20 cellular contexts compared by ENCODE assay signal in genomic region chr20:51036827-51037229, GRCh38. TPM values are rescaled to one million over a fixed set of nuclear protein-coding genes. Genes with fewer than 3 reads are reported as not detected.
DNase-seq lines count a peak whose midpoint lies in the region; ATAC-seq and TF ChIP-seq lines count a peak whose summit lies in the region.
"Had no signal": no experiment of that assay in that cellular context is flagged by ENCODE, and none has a peak within 500 bp of the region (broad histone marks: within the 10 kb centered on the region; RNA-seq: fewer than 3 reads in every experiment).

No MANE protein-coding gene starts in this region.

- TF ChIP-seq RAD21 in IMR-90 (IDR thresholded peaks at IDR 0.05; ENCODE audit: low read length): no peak

- no peak overlapping the region for H3K18ac ChIP-seq in IMR-90 (ENCODE audit: low read depth, low read length)

- H3K27me3 ChIP-seq in IMR-90 (ENCODE audit: control insufficient read depth, insufficient read depth, low read length) (no peaks in the 10 kb centered on the region; the same call in 1 of the 2 replicates), RWPE2 (ENCODE audit: insufficient read depth, poor library complexity, severe bottlenecking) (no peaks in the 10 kb centered on the region), foreskin keratinocyte (no peaks in the 10 kb centered on the region), hepatocyte (peaks cover 3% of the 10 kb centered on the region)

- no peak overlapping the region for H3K9ac ChIP-seq in IMR-90 (ENCODE audit: low read depth, low read length)

- no peak for ATAC-seq in IMR-90 (ENCODE audit: low read depth)
- ATAC-seq in RWPE2 (ENCODE audit: low read depth): peak; percentile 55
- ATAC-seq in foreskin keratinocyte: peak; percentile 35
- ATAC-seq: T-cell had no signal

- peak overlapping the region; percentile 51; the same call in 1 of the 2 replicates for H3K14ac ChIP-seq in IMR-90 (replicated peaks; ENCODE audit: low read depth, low read length)

- H3K27ac ChIP-seq in IMR-90 (ENCODE audit: insufficient read depth, low read length) (no peak overlapping the region), RWPE2 (ENCODE audit: poor library complexity, severe bottlenecking) (no peak overlapping the region), foreskin keratinocyte (no peak overlapping the region), hepatocyte (no peak overlapping the region)
- H3K27ac ChIP-seq: esophagus squamous epithelium, tibial artery had no signal

- peak overlapping the region; percentile 50; the same call in 1 of the 2 replicates for H2AK5ac ChIP-seq in IMR-90 (ENCODE audit: low read depth, low read length)

- no peaks in the 10 kb centered on the region for H3K9me3 ChIP-seq in IMR-90 (ENCODE audit: control insufficient read depth, insufficient read depth, low read length)
- H3K9me3 ChIP-seq in RWPE2 (ENCODE audit: severe bottlenecking): no peaks in the 10 kb centered on the region
- H3K9me3 ChIP-seq in hepatocyte (ENCODE audit: low read depth): no peaks in the 10 kb centered on the region
- H3K9me3 ChIP-seq: Caco-2, esophagus squamous epithelium, tibial artery had no signal

- DNase-seq in EH (ENCODE audit: low read depth) (peak; percentile 44), IMR-90 (no peak), RWPE2 (ENCODE audit: low spot score) (no peak), foreskin keratinocyte (no peak), retina (no peak), hepatocyte (ENCODE audit: low spot score) (no peak)
- no peak for DNase-seq in activated CD4-positive, alpha-beta T cell treated with anti-CD3 and anti-CD28 coated beads for 4 hours
- DNase-seq: activated naive CD4-positive, alpha-beta T cell; activated T-cell treated with anti-CD3 and anti-CD28 coated beads for 4 hours; cerebellar nuclear complex; effector CD4-positive, alpha-beta T cell; esophagus squamous epithelium; head of caudate nucleus; Kasumi-1; NCI-H82; stimulated activated CD4-positive, alpha-beta T cell treated with anti-CD3 and anti-CD28 coated beads, Interleukin-15, amount 100 ng/mL, for 24 hours; T-cell; tibial artery had no signal

- H3K23ac ChIP-seq in IMR-90 (ENCODE audit: low read depth, low read length): no peak overlapping the region

- dilution Hi-C loops in IMR-90 (cut with HindIII; ENCODE audit: low sequenced_read_pairs, unreplicated experiment): no loop called here

- TF ChIP-seq POLR2A in IMR-90 (IDR thresholded peaks at IDR 0.05; ENCODE audit: low read depth, low read length): no peak

- H3K9me2 ChIP-seq in hepatocyte (replicated peaks; ENCODE audit: insufficient read depth): no peaks in the 10 kb centered on the region

- no peaks in the 10 kb centered on the region for H3K79me1 ChIP-seq in IMR-90 (ENCODE audit: low read depth in 1 of 2, low read length in 2 of 2)

- no peaks in the 10 kb centered on the region for H3K36me3 ChIP-seq in IMR-90 (ENCODE audit: control insufficient read depth, insufficient read depth, low read length)
- H3K36me3 ChIP-seq in RWPE2 (ENCODE audit: low read depth): no peaks in the 10 kb centered on the region
- H3K36me3 ChIP-seq in hepatocyte (replicated peaks; ENCODE audit: insufficient read depth, low read depth): no peaks in the 10 kb centered on the region
- H3K36me3 ChIP-seq: esophagus squamous epithelium, tibial artery had no signal

- H4K20me1 ChIP-seq in IMR-90 (ENCODE audit: insufficient read depth, low read length) (no peaks in the 10 kb centered on the region), hepatocyte (ENCODE audit: insufficient read depth, poor library complexity, severe bottlenecking) (no peaks in the 10 kb centered on the region)

- H3K4ac ChIP-seq in IMR-90 (ENCODE audit: low read depth, low read length): peak overlapping the region; percentile 72

- 0 out of 2 replicates have a peak overlapping the region, but pooled peaks have one; percentile 51 for H4K91ac ChIP-seq in IMR-90 (ENCODE audit: insufficient read depth, low read depth, low read length)

- WGBS in IMR-90 (ENCODE audit: extremely low coverage in 2 of 2, insufficient read length in 1 of 2), 2 experiments: no CpG with 5 or more reads among the region's 3 CpGs
- 84% methylated on average over 3 of the region's 3 CpGs for WGBS in hepatocyte (ENCODE audit: low lambda C conversion rate, missing lambda C conversion rate)

- H2AFZ ChIP-seq in IMR-90 (replicated peaks; ENCODE audit: low read length, poor library complexity) (peak overlapping the region; percentile 49), hepatocyte (no peak overlapping the region)

- no peak overlapping the region for H3K56ac ChIP-seq in IMR-90 (ENCODE audit: extremely low read depth, insufficient read depth, low read length)

- POLR2A ChIA-PET in IMR-90 (lab: Charles Lee; ENCODE audit: unreplicated experiment): no interaction called here

- H3K4me2 ChIP-seq in IMR-90 (ENCODE audit: low read depth, low read length) (no peak overlapping the region), hepatocyte (no peak overlapping the region)

- peak overlapping the region; percentile 46; the same call in 2 of the 3 replicates for H2BK15ac ChIP-seq in IMR-90 (ENCODE audit: low read depth, low read length)

- in situ Hi-C loops in IMR-90 (cut with MboI; ENCODE audit: low sequenced_read_pairs): no loop called here

- BruUV-seq in IMR-90 (replicated peaks; lab: Mats Ljungman, UMichigan): no TSS peak

- intact Hi-C loops in IMR-90 (cut with micrococcal nuclease): no loop called here

- H2BK20ac ChIP-seq in IMR-90 (ENCODE audit: low read depth, low read length): peak overlapping the region; percentile 87

- no peaks in the 10 kb centered on the region for H3K79me2 ChIP-seq in hepatocyte

- peak overlapping the region; percentile 75 for H2BK120ac ChIP-seq in IMR-90 (ENCODE audit: low read depth, low read length)

- no peak overlapping the region for H2AK9ac ChIP-seq in IMR-90 (replicated peaks; ENCODE audit: low read depth, low read length, poor library complexity)

- no peak overlapping the region for H3K4me3 ChIP-seq in IMR-90 (ENCODE audit: insufficient read depth, low read depth, low read length)
- H3K4me3 ChIP-seq in RWPE2 (ENCODE audit: severe bottlenecking): no peak overlapping the region
- H3K4me3 ChIP-seq in hepatocyte: no peak overlapping the region
- H3K4me3 ChIP-seq: esophagus squamous epithelium, tibial artery had no signal

- peak overlapping the region; percentile 4 to 23; a peak in 2 of 4 replicates for H4K8ac ChIP-seq in IMR-90 (ENCODE audit: low read depth in 2 of 2, low read length in 2 of 2)

- H2BK5ac ChIP-seq in IMR-90 (ENCODE audit: low read depth, low read length, poor library complexity, severe bottlenecking): no peak overlapping the region

- CTCF ChIA-PET in IMR-90 (lab: Yijun Ruan, JAX): no interaction called here

- H3K9me1 ChIP-seq in IMR-90 (ENCODE audit: insufficient read depth, low read length): peaks cover 14% of the 10 kb centered on the region

- H3K4me1 ChIP-seq in IMR-90 (ENCODE audit: control insufficient read depth, insufficient read depth, low read length) (peaks cover 8% of the 10 kb centered on the region), RWPE2 (ENCODE audit: insufficient read depth, poor library complexity, severe bottlenecking) (peaks cover 22% of the 10 kb centered on the region), foreskin keratinocyte (no peaks in the 10 kb centered on the region), hepatocyte (ENCODE audit: insufficient read depth) (peaks cover 5% of the 10 kb centered on the region)
- H3K4me1 ChIP-seq: Caco-2, tibial artery had no signal

- no peak for TF ChIP-seq CTCF in IMR-90 (conservative IDR thresholded peaks at IDR 0.05; ENCODE audit: low read depth, low read length)
- TF ChIP-seq CTCF in RWPE2 (IDR thresholded peaks at IDR 0.05; ENCODE audit: poor library complexity, severe bottlenecking): no peak
- no peak for TF ChIP-seq CTCF in foreskin keratinocyte (conservative IDR thresholded peaks at IDR 0.05)
- no peak for TF ChIP-seq CTCF in hepatocyte (IDR thresholded peaks at IDR 0.05; ENCODE audit: poor library complexity)

- H4K5ac ChIP-seq in IMR-90 (ENCODE audit: low read depth, low read length): no peak overlapping the region

TF ChIP-seq in IMR-90, 13 proteins besides CTCF, POLR2A, EP300 and RAD21:
- TF ChIP-seq MXI1 (IDR thresholded peaks at IDR 0.05; ENCODE audit: borderline replicate concordance, low read depth, low read length) (no peak), NFE2L2 (IDR thresholded peaks at IDR 0.05; ENCODE audit: low read depth, low read length) (no peak), CEBPB (IDR thresholded peaks at IDR 0.05; ENCODE audit: low read depth, low read length) (peak; percentile 32; the same call in 1 of the 2 replicates), SMC3 (IDR thresholded peaks at IDR 0.05; ENCODE audit: low read depth, low read length) (no peak), MAZ (IDR thresholded peaks at IDR 0.05; ENCODE audit: borderline replicate concordance, low read depth, low read length) (no peak), CHD1 (IDR thresholded peaks at IDR 0.05; ENCODE audit: low read depth, low read length) (no peak)

RNA-seq across cellular contexts. Expression of gene KCNG1, which starts 13.9 kb away (rescaled TPM):
- total RNA-seq in IMR-90 (2012; rRNA removed) (23.6 and 23.7 TPM in 2 replicates), foreskin keratinocyte (12.8 and 28.2 TPM in 2 replicates), hepatocyte (26.1 and 28.7 TPM in 2 replicates)
- polyA plus RNA-seq in IMR-90 (2012; rRNA removed) (51.4 and 54.6 TPM in 2 replicates), foreskin keratinocyte (10.5 and 22.9 TPM in 2 replicates), hepatocyte (34.6 and 45.8 TPM in 2 replicates)
- 46.1 and 81.9 TPM in 2 replicates for polyA plus RNA-seq in IMR-90 (2012; cell fraction: cytosol; rRNA removed)
- polyA plus RNA-seq in IMR-90 (2012; cell fraction: nucleus; rRNA removed; ENCODE audit: low replicate concordance): 44.6 and 106 TPM in 2 replicates
- total RNA-seq: HT-29 had no signal
